Comparison of ENCODE assay signal across 10 cellular contexts in the genomic region with DNA sequence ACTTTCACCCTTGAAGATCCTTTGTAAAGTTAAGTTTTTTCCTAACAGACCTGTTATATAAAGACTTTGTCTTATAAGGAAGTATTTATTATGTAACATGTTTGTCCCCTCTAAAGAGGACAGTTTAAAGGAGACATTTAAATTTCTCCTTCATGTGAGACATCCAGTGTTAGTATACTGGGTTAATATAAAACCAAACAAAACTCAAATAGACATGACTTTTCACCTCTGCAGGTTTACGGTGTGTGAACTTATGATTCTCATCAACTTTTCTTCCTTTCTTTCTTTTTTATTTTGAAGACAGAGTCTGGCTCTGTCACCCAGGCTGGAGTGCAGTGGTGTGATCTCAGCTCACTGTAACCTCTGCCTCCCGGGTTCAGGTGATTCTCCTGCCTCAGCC.
"Had no signal": no experiment of that assay in that cellular context is flagged by ENCODE, and none has a peak within 500 bp of the region (broad histone marks: within the 10 kb centered on the region; RNA-seq: fewer than 3 reads in every experiment).

No MANE protein-coding gene starts in this region.

- H3K36me3 Mint-ChIP-seq: activated CD8-positive, alpha-beta memory T cell treated with anti-CD3 and anti-CD28 coated beads, Interleukin-2, amount 10 ng/mL, durations not matched to agents 7 days and 5 days; activated naive CD8-positive, alpha-beta T cell treated with anti-CD3 and anti-CD28 coated beads for 36 hours had no signal

- H3K27ac Mint-ChIP-seq: activated B cell treated with CpG ODN at 0.5 μM for 24 hours; activated CD4-positive, alpha-beta memory T cell treated with anti-CD3 and anti-CD28 coated beads, Interleukin-2, amount 10 ng/mL, durations not matched to agents 7 days and 5 days; activated CD8-positive, alpha-beta memory T cell treated with anti-CD3 and anti-CD28 coated beads, Interleukin-2, amount 10 ng/mL, durations not matched to agents 7 days and 5 days; activated naive CD8-positive, alpha-beta T cell treated with anti-CD3 and anti-CD28 coated beads for 36 hours; activated T-cell treated with anti-CD3 and anti-CD28 coated beads, Interleukin-2, amount 50 U/mL, for 72 hours; activated T-helper 17 cell treated with anti-CD3 and anti-CD28 coated beads, Interleukin-2, amount 50 U/mL, for 72 hours had no signal

- H3K4me1 Mint-ChIP-seq: activated B cell treated with CpG ODN at 0.5 μM for 24 hours; activated CD8-positive, alpha-beta memory T cell treated with anti-CD3 and anti-CD28 coated beads, Interleukin-2, amount 10 ng/mL, durations not matched to agents 7 days and 5 days; activated naive CD8-positive, alpha-beta T cell treated with anti-CD3 and anti-CD28 coated beads for 36 hours; activated T-helper 17 cell treated with anti-CD3 and anti-CD28 coated beads, Interleukin-2, amount 50 U/mL, for 72 hours had no signal

- H3K9me3 Mint-ChIP-seq: activated B cell treated with CpG ODN at 0.5 μM for 24 hours; activated CD4-positive, alpha-beta memory T cell treated with anti-CD3 and anti-CD28 coated beads, Interleukin-2, amount 10 ng/mL, durations not matched to agents 7 days and 5 days; activated naive CD8-positive, alpha-beta T cell treated with anti-CD3 and anti-CD28 coated beads for 36 hours; activated T-helper 17 cell treated with anti-CD3 and anti-CD28 coated beads, Interleukin-2, amount 50 U/mL, for 72 hours had no signal

- H3K27me3 Mint-ChIP-seq: activated naive CD8-positive, alpha-beta T cell treated with anti-CD3 and anti-CD28 coated beads for 36 hours had no signal

- H3K4me3 Mint-ChIP-seq: activated B cell treated with CpG ODN at 0.5 μM for 24 hours; activated CD4-positive, alpha-beta memory T cell treated with anti-CD3 and anti-CD28 coated beads, Interleukin-2, amount 10 ng/mL, durations not matched to agents 7 days and 5 days; activated CD8-positive, alpha-beta memory T cell treated with anti-CD3 and anti-CD28 coated beads, Interleukin-2, amount 10 ng/mL, durations not matched to agents 7 days and 5 days; activated naive CD8-positive, alpha-beta T cell treated with anti-CD3 and anti-CD28 coated beads for 36 hours; activated T-cell treated with anti-CD3 and anti-CD28 coated beads, Interleukin-2, amount 50 U/mL, for 72 hours; activated T-helper 17 cell treated with anti-CD3 and anti-CD28 coated beads, Interleukin-2, amount 50 U/mL, for 72 hours had no signal

- DNase-seq: activated B cell treated with CpG ODN at 0.5 μM for 24 hours, NCI-H1417 treated with DMSO at 0.1 percent for 48 hours, NCI-H187 treated with DMSO at 0.1 percent for 48 hours, NCI-H446 treated with DMSO at 0.1 percent for 48 hours, SIG-M5 had no signal
